In genomic region chr1:47192458-47193384, GRCh38 we compare ENCODE assay signal across 1 cellular context.
TF ChIP-seq lines count a peak whose summit lies in the region.

No MANE protein-coding gene starts in this region.

TF ChIP-seq in HepG2, 621 proteins besides CTCF, POLR2A, EP300 and RAD21 (continued from another document and continues in another):
- no peak for TF ChIP-seq PRDM15 (CRISPR knock-in tag; IDR thresholded peaks at IDR 0.05)
- TF ChIP-seq ONECUT2 (CRISPR knock-in tag; IDR thresholded peaks at IDR 0.05) = no peak
- 0 out of 2 replicates have a peak, but pooled peaks have one; percentile 20 for TF ChIP-seq AHR (CRISPR knock-in tag; IDR thresholded peaks at IDR 0.05)
- no peak for TF ChIP-seq ELK4 (CRISPR knock-in tag; IDR thresholded peaks at IDR 0.05; ENCODE audit: borderline replicate concordance)
- no peak for TF ChIP-seq GMEB2 (CRISPR knock-in tag; IDR thresholded peaks at IDR 0.05; ENCODE audit: low read depth)
- 0 out of 2 replicates have a peak, but pooled peaks have one; percentile 45 for TF ChIP-seq ZNF543 (CRISPR knock-in tag; IDR thresholded peaks at IDR 0.05)
- 0 out of 2 replicates have a peak, but pooled peaks have one; percentile 44 for TF ChIP-seq ZNF292 (CRISPR knock-in tag; IDR thresholded peaks at IDR 0.05; ENCODE audit: borderline replicate concordance, low read depth)
- TF ChIP-seq U2AF1 (optimal IDR thresholded peaks at IDR 0.05; ENCODE audit: low read depth, low read length) = no peak
- 0 out of 2 replicates have a peak, but pooled peaks have one; percentile 49 for TF ChIP-seq ZBTB20 (CRISPR knock-in tag; IDR thresholded peaks at IDR 0.05; ENCODE audit: borderline replicate concordance, low read depth)
- TF ChIP-seq DBP (CRISPR knock-in tag; IDR thresholded peaks at IDR 0.05; ENCODE audit: not compliant biosample characterization) = no peak
- TF ChIP-seq CC2D1A (CRISPR knock-in tag; IDR thresholded peaks at IDR 0.05) = 0 out of 2 replicates have a peak, but pooled peaks have one; percentile 63
- no peak; the same call in 1 of the 2 replicates for TF ChIP-seq ZNF460 (CRISPR knock-in tag; IDR thresholded peaks at IDR 0.05; ENCODE audit: borderline replicate concordance)
- 0 out of 2 replicates have a peak, but pooled peaks have one; percentile 59 for TF ChIP-seq AKNA (CRISPR knock-in tag; IDR thresholded peaks at IDR 0.05; ENCODE audit: borderline replicate concordance)
- no peak for TF ChIP-seq NFE2L2 (IDR thresholded peaks at IDR 0.05; ENCODE audit: low read length)
- peak; percentile 45; the same call in 1 of the 2 replicates for TF ChIP-seq ZNF557 (CRISPR knock-in tag; IDR thresholded peaks at IDR 0.05)
- no peak for TF ChIP-seq ARID2 (CRISPR knock-in tag; IDR thresholded peaks at IDR 0.05; ENCODE audit: borderline replicate concordance)
- TF ChIP-seq ZNF264 (CRISPR knock-in tag; IDR thresholded peaks at IDR 0.05) = peak; percentile 56; the same call in 1 of the 2 replicates
- TF ChIP-seq ZNF619 (CRISPR knock-in tag; IDR thresholded peaks at IDR 0.05) = no peak; the same call in 1 of the 2 replicates
- TF ChIP-seq ZNF878 (CRISPR knock-in tag; IDR thresholded peaks at IDR 0.05) = no peak
- peak; percentile 24; the same call in 1 of the 2 replicates for TF ChIP-seq ZBTB26 (CRISPR knock-in tag; IDR thresholded peaks at IDR 0.05; ENCODE audit: borderline replicate concordance)
- no peak for TF ChIP-seq PLSCR1 (CRISPR knock-in tag; IDR thresholded peaks at IDR 0.05; ENCODE audit: borderline replicate concordance)
- no peak for TF ChIP-seq ZNF616 (CRISPR knock-in tag; IDR thresholded peaks at IDR 0.05; ENCODE audit: low read depth)
- peak; percentile 77; the same call in 1 of the 2 replicates for TF ChIP-seq ZNF235 (CRISPR knock-in tag; IDR thresholded peaks at IDR 0.05; ENCODE audit: borderline replicate concordance)
- TF ChIP-seq UBTF (CRISPR knock-in tag; IDR thresholded peaks at IDR 0.05) = peak; percentile 17; the same call in 1 of the 2 replicates
- no peak for TF ChIP-seq ZNF558 (CRISPR knock-in tag; IDR thresholded peaks at IDR 0.05; ENCODE audit: borderline replicate concordance)
- no peak for TF ChIP-seq MLXIP (CRISPR knock-in tag; IDR thresholded peaks at IDR 0.05; ENCODE audit: borderline replicate concordance)
- TF ChIP-seq SUZ12 (IDR thresholded peaks at IDR 0.05; ENCODE audit: low read depth, low read length) = no peak
- TF ChIP-seq ZNF317 (CRISPR knock-in tag; IDR thresholded peaks at IDR 0.05) = peak; percentile 21; the same call in 1 of the 2 replicates
- 0 out of 2 replicates have a peak, but pooled peaks have one; percentile 24 for TF ChIP-seq TSC22D2 (CRISPR knock-in tag; IDR thresholded peaks at IDR 0.05; ENCODE audit: borderline replicate concordance)
- peak; percentile 80; the same call in 1 of the 2 replicates for TF ChIP-seq ZNF280B (CRISPR knock-in tag; IDR thresholded peaks at IDR 0.05; ENCODE audit: borderline replicate concordance)
- peak; percentile 48; the same call in 1 of the 2 replicates for TF ChIP-seq NFIC (IDR thresholded peaks at IDR 0.05; ENCODE audit: low read length)
- TF ChIP-seq BRD4 (CRISPR knock-in tag; IDR thresholded peaks at IDR 0.05) = 0 out of 2 replicates have a peak, but pooled peaks have one; percentile 50
- TF ChIP-seq REPIN1 (CRISPR knock-in tag; IDR thresholded peaks at IDR 0.05; ENCODE audit: borderline replicate concordance, low read depth) = no peak
- TF ChIP-seq TOE1 (CRISPR knock-in tag; IDR thresholded peaks at IDR 0.05) = peak; percentile 33; the same call in 1 of the 2 replicates
